8 cellular contexts compared by ENCODE assay signal in the genomic region with DNA sequence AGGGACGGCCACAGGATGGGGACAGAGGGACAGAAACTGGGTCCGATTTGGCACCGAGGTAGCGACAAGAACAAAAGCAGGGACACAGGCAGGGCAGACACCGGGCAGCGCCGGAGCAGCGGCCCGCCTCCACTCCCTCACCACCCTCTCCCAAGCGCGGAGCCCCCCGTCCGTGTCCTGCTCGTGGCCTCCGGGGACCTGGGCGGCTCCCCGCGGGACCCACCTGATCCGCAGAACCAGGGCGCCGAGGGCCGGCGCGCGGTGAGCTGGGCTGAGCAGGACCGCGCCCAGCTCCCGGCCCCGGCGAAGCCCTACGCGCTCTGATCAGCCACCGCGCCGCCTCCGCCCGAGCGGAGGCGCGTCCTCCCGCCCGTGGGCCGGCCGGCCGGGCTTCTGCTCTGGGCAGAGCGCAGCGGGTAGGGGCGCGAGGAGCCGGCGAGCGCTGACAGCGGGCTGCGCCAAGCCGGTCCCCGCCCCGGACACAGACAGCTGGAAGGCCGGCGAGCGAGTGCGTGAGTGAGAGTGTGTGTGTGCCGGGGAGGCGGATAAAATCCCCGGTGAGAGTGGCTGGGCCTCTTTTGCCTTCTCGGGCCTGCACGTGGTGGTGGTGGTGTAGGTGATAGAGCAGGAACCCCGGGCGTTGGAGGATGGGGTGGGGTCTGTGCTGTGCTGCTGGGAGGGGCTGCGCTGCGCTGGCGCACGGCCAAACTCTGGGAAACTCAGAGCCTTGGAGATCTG. TPM values are rescaled to one million over a fixed set of nuclear protein-coding genes. Genes with fewer than 3 reads are reported as not detected.
DNase-seq lines count a peak whose midpoint lies in the region; ATAC-seq and TF ChIP-seq lines count a peak whose summit lies in the region.

Gene GGTA1, minus strand, starts transcription at position 418 of the 738 bp plus-strand sequence. CDS start 31,922 bp downstream, outside the sequence.

- no peak for TF ChIP-seq EP300 in SK-N-SH (IDR thresholded peaks at IDR 0.05; ENCODE audit: borderline replicate concordance in 1 of 2, low read depth in 1 of 2, low read length in 1 of 2)

- peaks cover 4% of the 10 kb centered on the region for H3K9me3 Mint-ChIP-seq in CD4-positive, alpha-beta T cell
- peaks cover 7% of the 10 kb centered on the region for H3K9me3 Mint-ChIP-seq in endodermal cell

- no peak for ATAC-seq in CD4-positive, alpha-beta T cell (ENCODE audit: poor library complexity)
- ATAC-seq in lung (ENCODE audit: insufficient read depth, low FRiP score) = peak; percentile 73
- no peak for ATAC-seq in GM18505 (IDR thresholded peaks at IDR 0.05; ENCODE audit: unreplicated experiment)
- ATAC-seq in HG03196 (IDR thresholded peaks at IDR 0.05; ENCODE audit: unreplicated experiment) = no peak

- peak within 1 kb of the TSS; percentile 45 for H3K4me3 ChIP-seq in HEK293 (ENCODE audit: low read depth, low read length)
- H3K4me3 ChIP-seq in SK-N-SH (ENCODE audit: low read depth in 2 of 2, low read length in 1 of 2) = peak within 1 kb of the TSS; percentile 52 to 70
- peak within 1 kb of the TSS; percentile 76 for H3K4me3 ChIP-seq in endodermal cell (ENCODE audit: low read length)
- peak within 1 kb of the TSS; percentile 30 for H3K4me3 ChIP-seq in lung

- H3K4me3 Mint-ChIP-seq in CD4-positive, alpha-beta T cell = peak within 1 kb of the TSS; percentile 74
- peak within 1 kb of the TSS; percentile 64 for H3K4me3 Mint-ChIP-seq in endodermal cell

- H3K9ac ChIP-seq in SK-N-SH = peak within 1 kb of the TSS; percentile 16; the same call in 1 of the 2 replicates
- H3K9ac ChIP-seq in endodermal cell (ENCODE audit: extremely low read depth, low read length, poor library complexity, severe bottlenecking) = no peak within 1 kb of the TSS

- intact Hi-C loops in CD4-positive, alpha-beta T cell (cut with DNase I, micrococcal nuclease) = no loop called here

- CTCF ChIA-PET in CD4-positive, alpha-beta T cell (lab: Charles Lee) = no interaction called here
- CTCF ChIA-PET in HEK293 (lab: Yijun Ruan, JAX) (interaction anchor here (0.6 to 1.5 kb wide), 9 partner anchors 17 to 516 kb away, joined by 3 to 6 read pairs (median 3); no protein-coding TSS in a partner anchor), SK-N-SH (lab: Yijun Ruan, JAX) (interaction anchor here (0.7 to 5.4 kb wide), 12 partner anchors 10 to 287 kb away, joined by 3 to 32 read pairs (median 5); no protein-coding TSS in a partner anchor)

- H3F3A ChIP-seq in SK-N-SH (replicated peaks; ENCODE audit: insufficient read depth) = peaks cover 9% of the 10 kb centered on the region

- no peaks in the 10 kb centered on the region for H3K79me2 ChIP-seq in SK-N-SH (ENCODE audit: insufficient read depth)

- no peak within 1 kb of the TSS for H3K27ac Mint-ChIP-seq in CD4-positive, alpha-beta T cell
- H3K27ac Mint-ChIP-seq in endodermal cell = no peak within 1 kb of the TSS

- POLR2A ChIA-PET in CD4-positive, alpha-beta T cell (lab: Charles Lee) = no interaction called here
- POLR2A ChIA-PET in HEK293 (lab: Yijun Ruan, JAX) (interaction anchor here (0.7 to 1.8 kb wide), 6 partner anchors 8 to 513 kb away, joined by 3 to 4 read pairs (median 4); no protein-coding TSS in a partner anchor), SK-N-SH (lab: Yijun Ruan, JAX) (interaction anchor here (0.6 to 1.4 kb wide), 3 partner anchors 11 to 577 kb away, joined by 3 to 4 read pairs (median 3); no protein-coding TSS in a partner anchor)

- H3K4me1 ChIP-seq in HEK293 (ENCODE audit: control insufficient read depth, insufficient read depth, low read length) (peaks cover 7% of the 10 kb centered on the region), SK-N-SH (ENCODE audit: control insufficient read depth in 1 of 2, insufficient read depth in 2 of 2, low read depth in 1 of 2, low read length in 1 of 2) (peaks cover 5 to 25% of the 10 kb centered on the region in 2 experiments; a peak in 2 of 4 replicates), endodermal cell (ENCODE audit: control insufficient read depth, insufficient read depth, low read length) (no peaks in the 10 kb centered on the region), lung (ENCODE audit: control insufficient read depth in 2 of 2, insufficient read depth in 2 of 2, low read length in 2 of 2) (peaks cover 6 to 8% of the 10 kb centered on the region in 2 donors)

- H3K4me1 Mint-ChIP-seq in CD4-positive, alpha-beta T cell (ENCODE audit: low read depth) = peaks cover 20% of the 10 kb centered on the region
- H3K4me1 Mint-ChIP-seq in endodermal cell = peaks cover 12% of the 10 kb centered on the region

- H3K27ac ChIP-seq in CD4-positive, alpha-beta T cell (ENCODE audit: low read depth, low read length) = no peak within 1 kb of the TSS
- H3K27ac ChIP-seq in HEK293 (ENCODE audit: extremely low read depth, low read depth, low read length) = peak within 1 kb of the TSS; percentile 60; the same call in 1 of the 2 replicates
- peak within 1 kb of the TSS in 1 of 2 experiments; percentile 59; a peak in 2 of 4 replicates for H3K27ac ChIP-seq in SK-N-SH (ENCODE audit: low read depth in 2 of 2, low read length in 1 of 2)
- no peak within 1 kb of the TSS for H3K27ac ChIP-seq in endodermal cell (ENCODE audit: low read depth, low read length)
- H3K27ac ChIP-seq in lung (ENCODE audit: low read depth in 1 of 2, low read length in 1 of 2) = peak within 1 kb of the TSS; percentile 62 to 81
- H3K27ac ChIP-seq in temporal lobe (ENCODE audit: low read depth, low read length) = peak within 1 kb of the TSS; percentile 69

- H3K36me3 ChIP-seq in HEK293 (ENCODE audit: control insufficient read depth in 2 of 2, insufficient read depth in 1 of 2, low read length in 2 of 2) (no peaks in the 10 kb centered on the region), SK-N-SH (replicated peaks in 1 of 2; ENCODE audit: control insufficient read depth in 1 of 2, insufficient read depth in 2 of 2, low read length in 1 of 2) (no peaks in the 10 kb centered on the region), endodermal cell (ENCODE audit: control insufficient read depth, insufficient read depth, low read length) (no peaks in the 10 kb centered on the region), lung (ENCODE audit: control insufficient read depth in 2 of 2, insufficient read depth in 2 of 2, low read length in 2 of 2) (no peaks in the 10 kb centered on the region)

- no peak for TF ChIP-seq CTCF in CD4-positive, alpha-beta T cell (IDR thresholded peaks at IDR 0.05)
- TF ChIP-seq CTCF in HEK293 (tag by site-specific recombination; IDR thresholded peaks at IDR 0.05) = 0 out of 2 replicates have a peak, but pooled peaks have one; percentile 7
- no peak for TF ChIP-seq CTCF in SK-N-SH (IDR thresholded peaks at IDR 0.05)
- no peak for TF ChIP-seq CTCF in endodermal cell (conservative IDR thresholded peaks at IDR 0.05)
- TF ChIP-seq CTCF in lung (IDR thresholded peaks at IDR 0.05; ENCODE audit: control extremely low read depth, extremely low read depth) = no peak

- WGBS in SK-N-SH (ENCODE audit: low lambda C conversion rate) = under 1% methylated on average over 16 of the region's 72 CpGs
- WGBS in endodermal cell (ENCODE audit: insufficient coverage in 1 of 2, insufficient read length in 1 of 2), 2 experiments = 0% methylated on average over 1 to 72 of the region's 72 CpGs
- 0 to 1% methylated on average over 62 to 72 of the region's 72 CpGs for WGBS in lung, 2 donors

- H3K27me3 Mint-ChIP-seq in CD4-positive, alpha-beta T cell = peaks cover 74% of the 10 kb centered on the region
- peaks cover 85% of the 10 kb centered on the region for H3K27me3 Mint-ChIP-seq in endodermal cell (ENCODE audit: insufficient read depth)

- peak; percentile 42 for TF ChIP-seq RAD21 in SK-N-SH (IDR thresholded peaks at IDR 0.05; ENCODE audit: low read length)

- no peaks in the 10 kb centered on the region for H3K36me3 Mint-ChIP-seq in CD4-positive, alpha-beta T cell (ENCODE audit: low read depth)
- no peaks in the 10 kb centered on the region for H3K36me3 Mint-ChIP-seq in endodermal cell (ENCODE audit: low read depth)

- H3K27me3 ChIP-seq in CD4-positive, alpha-beta T cell (ENCODE audit: control insufficient read depth, insufficient read depth, low read length) = peaks cover 56% of the 10 kb centered on the region
- H3K27me3 ChIP-seq in SK-N-SH (ENCODE audit: insufficient read depth) (no peaks in the 10 kb centered on the region), endodermal cell (ENCODE audit: control insufficient read depth, insufficient read depth, low read length, poor library complexity, severe bottlenecking) (peaks cover 55% of the 10 kb centered on the region), lung (ENCODE audit: control insufficient read depth, insufficient read depth) (no peaks in the 10 kb centered on the region)

- no peaks in the 10 kb centered on the region for H4K20me1 ChIP-seq in SK-N-SH (ENCODE audit: insufficient read depth)

- no peaks in the 10 kb centered on the region for H3K9me2 ChIP-seq in SK-N-SH

- peak within 1 kb of the TSS; percentile 81 for H2AFZ ChIP-seq in SK-N-SH (ENCODE audit: low read depth)

- peak in 1 of 10 experiments; percentile 1 for DNase-seq in CD4-positive, alpha-beta T cell
- DNase-seq in SK-N-SH (peak; percentile 90), endodermal cell (peak; percentile 81), lung (ENCODE audit: low spot score) (peak; percentile 58)

- peak within 1 kb of the TSS; percentile 93 for H3K4me2 ChIP-seq in SK-N-SH

- no peak for TF ChIP-seq POLR2A in GM18505 (IDR thresholded peaks at IDR 0.05; ENCODE audit: borderline replicate concordance, extremely low read depth, insufficient read depth, insufficient read length)

- no peaks in the 10 kb centered on the region for H3K9me3 ChIP-seq in CD4-positive, alpha-beta T cell (ENCODE audit: control insufficient read depth, low read length)
- H3K9me3 ChIP-seq in HEK293 (ENCODE audit: control insufficient read depth, insufficient read depth, low read depth, low read length) (no peaks in the 10 kb centered on the region), SK-N-SH (no peaks in the 10 kb centered on the region), endodermal cell (ENCODE audit: control insufficient read depth, low read length) (peaks cover 7% of the 10 kb centered on the region), lung (ENCODE audit: control insufficient read depth in 2 of 2, insufficient read depth in 1 of 2, low read length in 1 of 2) (no peaks in the 10 kb centered on the region)

TF ChIP-seq in HEK293, 187 proteins besides CTCF, POLR2A, EP300 and RAD21 (continues in another document):
- no peak for TF ChIP-seq TCF7L2 (IDR thresholded peaks at IDR 0.05; ENCODE audit: borderline replicate concordance, low read depth, low read length)

TF ChIP-seq in SK-N-SH, 30 proteins besides CTCF, POLR2A, EP300 and RAD21 (continues in another document):
- TF ChIP-seq NFIC (IDR thresholded peaks at IDR 0.05; ENCODE audit: borderline replicate concordance) (peak; percentile 54), NRF1 (IDR thresholded peaks at IDR 0.05; ENCODE audit: low read depth, low read length) (no peak), RXRA (IDR thresholded peaks at IDR 0.05; ENCODE audit: borderline replicate concordance, low read depth) (no peak), FOXJ3 (CRISPR knock-in tag; IDR thresholded peaks at IDR 0.05) (no peak)

RNA-seq across cellular contexts. Expression of gene GGTA1, which starts in this region (rescaled TPM):
- total RNA-seq in CD4-positive, alpha-beta T cell = not detected
- polyA plus RNA-seq in SK-N-SH (2012; rRNA removed) (0.03 and 0.11 TPM in 2 replicates), lung (1 to 10 TPM; 1.5 to 5.4 TPM)
- 0.17 and 0.29 TPM in 2 replicates for polyA plus RNA-seq in SK-N-SH (2012; cell fraction: cytosol; rRNA removed)
- not detected in 2 replicates for polyA plus RNA-seq in SK-N-SH (2012; cell fraction: nucleus; rRNA removed)
- total RNA-seq in endodermal cell (not detected), lung (1 to 10 TPM; 6.3 to 6.6 TPM), temporal lobe (1.7 TPM)
- not detected for polyA plus RNA-seq in endodermal cell (2013, experiment 1 of 2)
- polyA plus RNA-seq in endodermal cell (2013, experiment 2 of 2) = not detected

Comparison
In these comparisons a context has a peak if more than half of its experiments do, and no peak if none do; other contexts are left out.
1. Peak in DNase-seq, H3K4me3 ChIP-seq, H3K9ac ChIP-seq and H3K4me2 ChIP-seq in SK-N-SH; RNA of the gene not detected or under 1 TPM.
2. Peak in DNase-seq and H3K4me3 ChIP-seq in endodermal cell; RNA of the gene not detected or under 1 TPM.
3. H3K27ac ChIP-seq: peak in HEK293 (single experiment), lung (2 of 2) and temporal lobe (single experiment); none in CD4-positive, alpha-beta T cell (single experiment) and endodermal cell (single experiment).
4. Peak in every context shown above with its lines, with median percentiles within 50 percentile points of each other: H3K4me3 ChIP-seq.